8 cellular contexts compared by ENCODE assay signal in genomic region chr6:41705996-41706835, GRCh38. TPM values are rescaled to one million over a fixed set of nuclear protein-coding genes. Genes with fewer than 3 reads are reported as not detected.
A peak's percentile ranks its signal among the peaks of the same experiment; 100 is the strongest.
DNase-seq lines count a peak whose midpoint lies in the region; ATAC-seq and TF ChIP-seq lines count a peak whose summit lies in the region.

No MANE protein-coding gene starts in this region.

- H3K9me3 ChIP-seq in neutrophil (no peaks in the 10 kb centered on the region), tibial nerve (no peaks in the 10 kb centered on the region)

- H3K4me1 ChIP-seq in neutrophil (ENCODE audit: control insufficient read depth in 1 of 2, insufficient read depth in 1 of 2, low read depth in 1 of 2, low read length in 1 of 2) (peaks cover 36 to 41% of the 10 kb centered on the region in 2 experiments), tibial nerve (peaks cover 0 to 92% (median 58%) of the 10 kb centered on the region in 4 donors)

- 37 to 39% methylated on average over 8 to 14 of the region's 15 CpGs for WGBS in tibial nerve, 2 donors

- H3K4me3 ChIP-seq in fibroblast of pulmonary artery (replicated peaks; ENCODE audit: low read depth, low read length) = no peak overlapping the region
- H3K4me3 ChIP-seq in neutrophil (ENCODE audit: low read depth in 1 of 2, low read length in 1 of 2) = peak overlapping the region in 1 of 2 experiments; percentile 7
- H3K4me3 ChIP-seq in tibial nerve = peak overlapping the region in 1 of 4 donors; percentile 6

- peaks cover 34% of the 10 kb centered on the region for H3K36me3 ChIP-seq in neutrophil
- H3K36me3 ChIP-seq in tibial nerve = no peaks in the 10 kb centered on the region

- ATAC-seq in GM18868 (IDR thresholded peaks at IDR 0.05; ENCODE audit: unreplicated experiment) (peak; percentile 75), HG03045 (IDR thresholded peaks at IDR 0.05; ENCODE audit: unreplicated experiment) (peak; percentile 68)

- TF ChIP-seq POLR2A in tibial nerve (IDR thresholded peaks at IDR 0.05) = peak in 1 of 2 donors; percentile 18

- peak overlapping the region; percentile 85 for H3K27ac ChIP-seq in neutrophil
- H3K27ac ChIP-seq in tibial nerve = peak overlapping the region; percentile 61 to 92 (median 82)

- no peaks in the 10 kb centered on the region for H3K27me3 ChIP-seq in neutrophil
- H3K27me3 ChIP-seq in tibial nerve = no peaks in the 10 kb centered on the region

- TF ChIP-seq EP300 in tibial nerve (IDR thresholded peaks at IDR 0.05) = peak in 1 of 2 donors; percentile 52

- TF ChIP-seq CTCF in fibroblast of pulmonary artery (IDR thresholded peaks at IDR 0.05; ENCODE audit: low read length, missing control alignments) (peak; percentile 54), neutrophil (IDR thresholded peaks at IDR 0.05) (peak; percentile 64), tibial nerve (IDR thresholded peaks at IDR 0.05) (peak; percentile 56 to 81 (median 63))

- peak; percentile 70 for DNase-seq in AML-193 (lab: John Stamatoyannopoulos, UW)
- peak; percentile 93 for DNase-seq in NOMO-1 treated with dmso at 0.1 percent for 144 hours (lab: John Stamatoyannopoulos, UW; ENCODE audit: unreplicated experiment)
- DNase-seq in activated T-cell treated with anti-CD3 and anti-CD28 coated beads, Interleukin-2, amount 50 U/mL, for 48 hours = peak; percentile 81 to 85
- peak; percentile 57 for DNase-seq in fibroblast of pulmonary artery (ENCODE audit: low read depth)
- DNase-seq in tibial nerve (ENCODE audit: low spot score in 2 of 2) = peak; percentile 64 to 73

RNA-seq across cellular contexts. Expression of gene TFEB, which starts 29.2 kb away (rescaled TPM):
- 10 to 100 TPM; 19.2 to 28.8 (median 20.6) TPM for total RNA-seq in tibial nerve

RNA-seq across cellular contexts. Expression of gene PGC, which starts 41.0 kb away (rescaled TPM):
- not detected for total RNA-seq in tibial nerve
